Comparison of ENCODE assay signal across 9 cellular contexts in the genomic region with DNA sequence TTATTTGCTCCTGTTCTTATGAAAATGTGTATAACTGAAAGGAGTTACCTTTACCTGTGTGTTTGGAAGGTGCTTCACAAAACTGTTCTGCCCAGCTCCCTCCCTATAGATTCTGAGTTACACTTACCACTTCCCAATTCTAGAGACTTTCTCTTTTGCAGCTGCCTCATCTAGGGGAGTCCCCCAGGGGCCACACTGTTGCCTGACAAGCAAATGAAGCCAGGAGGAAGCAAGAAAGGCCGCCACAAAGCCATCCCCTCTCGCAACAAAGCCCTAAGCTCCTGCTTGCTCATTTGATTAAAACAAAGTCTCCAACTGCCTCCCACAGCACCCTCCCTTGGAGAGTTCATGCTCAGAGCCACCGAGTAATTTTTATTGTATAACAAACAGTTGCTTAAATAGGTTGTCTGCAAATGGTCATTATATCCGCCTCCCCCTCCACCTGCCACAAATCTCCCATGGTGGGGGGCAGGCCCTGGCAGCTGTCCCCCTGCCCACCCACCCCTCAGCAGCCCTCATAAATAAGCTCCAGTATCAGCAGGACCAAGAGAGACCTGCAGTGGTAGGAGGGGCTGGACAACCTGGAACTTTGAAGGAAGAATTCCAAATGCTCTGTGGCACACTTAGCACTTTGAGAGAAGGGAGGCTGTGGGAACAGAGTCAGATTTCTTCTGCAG.
A peak's percentile ranks its signal among the peaks of the same experiment; 100 is the strongest.
DNase-seq lines count a peak whose midpoint lies in the region; ATAC-seq, FAIRE-seq and TF ChIP-seq lines count a peak whose summit lies in the region.
"Had no signal": no experiment of that assay in that cellular context is flagged by ENCODE, and none has a peak within 500 bp of the region (broad histone marks: within the 10 kb centered on the region; RNA-seq: fewer than 3 reads in every experiment).

No MANE protein-coding gene starts in this region.

- no peaks in the 10 kb centered on the region for H3K9me3 ChIP-seq in gastrocnemius medialis

- POLR2A ChIA-PET in activated B cell treated with CpG ODN at 0.5 μM for 24 hours (lab: Charles Lee): interaction anchor here (0.6 to 1.2 kb wide), 4 partner anchors 15 to 238 kb away, joined by 3 to 4 read pairs (median 4); a partner anchor contains a TSS

- ATAC-seq in GM19397 (IDR thresholded peaks at IDR 0.05; ENCODE audit: unreplicated experiment) (peak; percentile 100), HG03103 (IDR thresholded peaks at IDR 0.05; ENCODE audit: low read depth, unreplicated experiment) (peak; percentile 99), activated B cell treated with CpG ODN at 0.5 μM for 24 hours (ENCODE audit: low read depth) (peak; percentile 99), gastrocnemius medialis (no peak)
- ATAC-seq: left ventricle myocardium superior had no signal

- H3K36me3 ChIP-seq in gastrocnemius medialis: no peaks in the 10 kb centered on the region

- peak overlapping the region; percentile 75 for H3K27ac Mint-ChIP-seq in activated B cell treated with CpG ODN at 0.5 μM for 24 hours

- H3K4me3 ChIP-seq in gastrocnemius medialis: no peak overlapping the region

- intact Hi-C loops in activated B cell treated with CpG ODN at 0.5 μM for 24 hours (cut with micrococcal nuclease) (loop anchor here (2.0 to 10.0 kb wide), 6 partner anchors 69 to 1294 kb away; no protein-coding TSS in a partner anchor), gastrocnemius medialis (cut with DNase I; ENCODE audit: low total_unique reads) (no loop called here)

- H3K36me3 Mint-ChIP-seq in activated B cell treated with CpG ODN at 0.5 μM for 24 hours (ENCODE audit: low read depth): no peaks in the 10 kb centered on the region

- peaks cover 37% of the 10 kb centered on the region for H3K4me1 Mint-ChIP-seq in activated B cell treated with CpG ODN at 0.5 μM for 24 hours

- CTCF ChIA-PET in activated B cell treated with CpG ODN at 0.5 μM for 24 hours (lab: Charles Lee): no interaction called here

- no peaks in the 10 kb centered on the region for H3K4me1 ChIP-seq in gastrocnemius medialis

- H3K27me3 Mint-ChIP-seq in activated B cell treated with CpG ODN at 0.5 μM for 24 hours: no peaks in the 10 kb centered on the region

- peak; percentile 19 for DNase-seq in GM12892 (ENCODE audit: insufficient read length)
- peak; percentile 52 for DNase-seq in activated B cell treated with CpG ODN at 0.5 μM for 24 hours
- DNase-seq in superior temporal gyrus (ENCODE audit: extremely low spot score): no peak
- DNase-seq in NCI-H446 (lab: John Stamatoyannopoulos, UW): no peak
- DNase-seq in gastrocnemius medialis: no peak
- no peak for DNase-seq in NCI-H2196 treated with DMSO at 0.1 percent for 48 hours (lab: John Stamatoyannopoulos, UW; ENCODE audit: unreplicated experiment)
- DNase-seq: left ventricle myocardium superior had no signal

- no peaks in the 10 kb centered on the region for H3K9me3 Mint-ChIP-seq in activated B cell treated with CpG ODN at 0.5 μM for 24 hours

- H3K4me3 Mint-ChIP-seq in activated B cell treated with CpG ODN at 0.5 μM for 24 hours: peak overlapping the region; percentile 39

- in situ Hi-C loops in gastrocnemius medialis (cut with MboI; ENCODE audit: low sequenced_read_pairs in 4 of 4): no loop called here

- no peak overlapping the region for H3K27ac ChIP-seq in gastrocnemius medialis

- FAIRE-seq in GM12892 (lab: Jason Lieb, UNC): peak; percentile 33

- no peaks in the 10 kb centered on the region for H3K27me3 ChIP-seq in gastrocnemius medialis

- peak; percentile 27; the same call in 1 of the 2 replicates for TF ChIP-seq POLR2A in GM12892 (IDR thresholded peaks at IDR 0.05; ENCODE audit: low read depth, low read length)
- TF ChIP-seq POLR2A in gastrocnemius medialis (IDR thresholded peaks at IDR 0.05): no peak

- TF ChIP-seq CTCF in activated B cell treated with CpG ODN at 0.5 μM for 24 hours (IDR thresholded peaks at IDR 0.05) (no peak), gastrocnemius medialis (IDR thresholded peaks at IDR 0.05 in 4 of 5, conservative IDR thresholded peaks at IDR 0.05 in 1 of 5) (no peak)

Comparison
In these comparisons a context has a peak if more than half of its experiments do, and no peak if none do; other contexts are left out.
1. DNase-seq: peak in GM12892 (single experiment) and activated B cell treated with CpG ODN at 0.5 μM for 24 hours (single experiment); none in superior temporal gyrus (single experiment), NCI-H446 (0 of 2), gastrocnemius medialis (0 of 2) and NCI-H2196 treated with DMSO at 0.1 percent for 48 hours (single experiment).
2. ATAC-seq: peak in GM19397 (single experiment), HG03103 (single experiment) and activated B cell treated with CpG ODN at 0.5 μM for 24 hours (single experiment); none in gastrocnemius medialis (0 of 2).